Comparison of ENCODE assay signal across 8 cellular contexts in the genomic region with DNA sequence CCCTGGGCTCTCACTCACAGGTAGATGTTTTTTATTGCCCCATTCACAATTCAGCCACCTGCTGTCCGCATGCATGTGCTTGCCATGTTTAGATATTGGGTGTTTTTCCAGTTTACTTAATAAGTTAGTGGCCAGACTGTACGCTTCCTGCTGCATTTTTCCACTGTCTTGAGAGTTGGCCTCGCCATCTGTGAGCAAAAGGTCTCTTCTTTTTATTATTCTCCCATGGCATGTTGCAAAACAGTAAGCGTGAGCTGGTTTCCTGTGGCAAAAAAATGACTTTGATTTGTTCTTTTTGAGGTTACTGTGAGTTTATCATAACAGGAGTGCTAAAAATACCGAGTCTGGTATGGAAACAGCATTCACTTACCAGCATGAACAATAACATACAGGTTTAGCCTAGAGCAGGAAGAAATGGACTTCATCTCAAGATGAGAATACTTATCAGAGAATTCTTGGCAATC. TPM values are rescaled to one million over a fixed set of nuclear protein-coding genes. Genes with fewer than 3 reads are reported as not detected.
A peak's percentile ranks its signal among the peaks of the same experiment; 100 is the strongest.
DNase-seq lines count a peak whose midpoint lies in the region; ATAC-seq and TF ChIP-seq lines count a peak whose summit lies in the region.

No MANE protein-coding gene starts in this region.

- ATAC-seq in GM21423 (IDR thresholded peaks at IDR 0.05; ENCODE audit: unreplicated experiment): no peak
- no peak for ATAC-seq in HG02973 (IDR thresholded peaks at IDR 0.05; ENCODE audit: unreplicated experiment)

- no peak overlapping the region for H3K4me3 ChIP-seq in HFF-Myc (replicated peaks; ENCODE audit: low read depth, low read length)

- DNase-seq in HFF-Myc (ENCODE audit: extremely low read depth, low read depth): peak; percentile 52
- peak; percentile 14 for DNase-seq in activated T-helper 1 cell treated with Interleukin-2 at 50 U/mL for 16 hours (ENCODE audit: low read depth)
- peak; percentile 97 for DNase-seq in glomerular endothelial cell (ENCODE audit: extremely low read depth, low read depth, low spot score)
- peak; percentile 53 for DNase-seq in stimulated activated CD4-positive, alpha-beta T cell treated with anti-CD3 and anti-CD28 coated beads, Interleukin-4, amount 100 ng/mL, for 24 hours
- no peak for DNase-seq in T-helper 9 cell
- DNase-seq in midbrain (lab: John Stamatoyannopoulos, UW): no peak

- no peak for TF ChIP-seq CTCF in HFF-Myc (IDR thresholded peaks at IDR 0.05; ENCODE audit: low read depth, low read length, missing control alignments)

RNA-seq across cellular contexts. Expression of a gene that starts 46.0 kb away (rescaled TPM):
- total RNA-seq in glomerular endothelial cell: 121 and 124 TPM in 2 replicates

RNA-seq across cellular contexts. Expression of a gene that starts 54.3 kb away (rescaled TPM):
- total RNA-seq in glomerular endothelial cell: 29.9 and 45.6 TPM in 2 replicates

Comparison
In these comparisons a context has a peak if more than half of its experiments do, and no peak if none do; other contexts are left out.
1. DNase-seq: peak in HFF-Myc (single experiment), activated T-helper 1 cell treated with Interleukin-2 at 50 U/mL for 16 hours (single experiment), glomerular endothelial cell (single experiment) and stimulated activated CD4-positive, alpha-beta T cell treated with anti-CD3 and anti-CD28 coated beads, Interleukin-4, amount 100 ng/mL, for 24 hours (single experiment); none in T-helper 9 cell (single experiment) and midbrain (single experiment).